In the genomic region with DNA sequence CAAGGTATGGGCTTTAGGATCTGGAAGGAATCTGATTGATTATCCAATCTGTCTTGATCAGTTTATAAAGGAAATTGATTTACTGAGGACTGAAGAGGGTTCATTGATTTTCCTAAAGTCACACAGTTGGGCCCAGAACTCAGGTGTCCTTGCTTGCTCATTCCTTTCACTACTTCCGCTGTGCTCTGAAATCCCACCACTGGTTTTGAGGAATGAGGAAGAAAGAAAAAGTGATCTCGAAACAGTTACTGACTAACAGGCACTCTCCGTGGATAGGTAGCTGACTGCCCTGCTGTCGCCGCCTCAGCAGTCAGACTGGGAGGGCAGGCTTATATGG, we compare ENCODE assay signal across 17 cellular contexts. TPM values are rescaled to one million over a fixed set of nuclear protein-coding genes. Genes with fewer than 3 reads are reported as not detected.
DNase-seq lines count a peak whose midpoint lies in the region; ATAC-seq and TF ChIP-seq lines count a peak whose summit lies in the region.
"Had no signal": no experiment of that assay in that cellular context is flagged by ENCODE, and none has a peak within 500 bp of the region (broad histone marks: within the 10 kb centered on the region; RNA-seq: fewer than 3 reads in every experiment).

A gene with protein sequence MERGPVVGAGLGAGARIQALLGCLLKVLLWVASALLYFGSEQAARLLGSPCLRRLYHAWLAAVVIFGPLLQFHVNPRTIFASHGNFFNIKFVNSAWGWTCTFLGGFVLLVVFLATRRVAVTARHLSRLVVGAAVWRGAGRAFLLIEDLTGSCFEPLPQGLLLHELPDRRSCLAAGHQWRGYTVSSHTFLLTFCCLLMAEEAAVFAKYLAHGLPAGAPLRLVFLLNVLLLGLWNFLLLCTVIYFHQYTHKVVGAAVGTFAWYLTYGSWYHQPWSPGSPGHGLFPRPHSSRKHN (plus strand): TSS at position 280 of the 337 bp plus-strand sequence. CDS start 905 bp downstream, outside the sequence.

- peaks cover 32% of the 10 kb centered on the region for H3K4me1 Mint-ChIP-seq in nephron progenitor cell

- ATAC-seq in HG03354 (IDR thresholded peaks at IDR 0.05; ENCODE audit: poor library complexity, severe bottlenecking, unreplicated experiment), result no peak
- ATAC-seq in HG03460 (IDR thresholded peaks at IDR 0.05; ENCODE audit: unreplicated experiment), result no peak
- no peak for ATAC-seq in GM21381 (IDR thresholded peaks at IDR 0.05; ENCODE audit: unreplicated experiment)
- ATAC-seq: HCT116 had no signal

- no peaks in the 10 kb centered on the region for H3K9me3 Mint-ChIP-seq in nephron progenitor cell
- H3K9me3 Mint-ChIP-seq: T-helper 2 cell treated with Interferon-gamma antibody and Interleukin-4, amounts not matched to agents 5 μg/mL and 100 μg/mL, for 36 hours had no signal

- H3K36me3 ChIP-seq in cardiac muscle cell (no peaks in the 10 kb centered on the region), OCI-LY7 (ENCODE audit: insufficient read depth, low read length) (no peaks in the 10 kb centered on the region)

- H3K79me2 ChIP-seq in OCI-LY7 (ENCODE audit: insufficient read depth, low read depth, low read length), result no peaks in the 10 kb centered on the region

- peak within 1 kb of the TSS; percentile 73 for H3K27ac Mint-ChIP-seq in nephron progenitor cell
- H3K27ac Mint-ChIP-seq: T-helper 2 cell treated with Interferon-gamma antibody and Interleukin-4, amounts not matched to agents 5 μg/mL and 100 μg/mL, for 36 hours had no signal

- H3K4me1 ChIP-seq in cardiac muscle cell (ENCODE audit: low read depth) (peaks cover 40% of the 10 kb centered on the region), OCI-LY7 (ENCODE audit: insufficient read depth, low read length, poor library complexity, severe bottlenecking) (peaks cover 24% of the 10 kb centered on the region)

- peaks cover under 1% of the 10 kb centered on the region for H3K36me3 Mint-ChIP-seq in nephron progenitor cell (ENCODE audit: low read depth)

- TF ChIP-seq CTCF in cardiac muscle cell (IDR thresholded peaks at IDR 0.05; ENCODE audit: low read depth, low read length), result no peak
- TF ChIP-seq CTCF in nephron progenitor cell (IDR thresholded peaks at IDR 0.05), result no peak
- TF ChIP-seq CTCF in OCI-LY7 (conservative IDR thresholded peaks at IDR 0.05; ENCODE audit: low read length), result no peak

- H3K27me3 ChIP-seq in cardiac muscle cell, result no peaks in the 10 kb centered on the region

- H3K4me3 Mint-ChIP-seq in nephron progenitor cell, result no peak within 1 kb of the TSS
- H3K4me3 Mint-ChIP-seq: T-helper 2 cell treated with Interferon-gamma antibody and Interleukin-4, amounts not matched to agents 5 μg/mL and 100 μg/mL, for 36 hours had no signal

- H2AFZ ChIP-seq in OCI-LY7 (ENCODE audit: low read length), result no peak within 1 kb of the TSS

- H3K9me3 ChIP-seq in cardiac muscle cell (ENCODE audit: low read depth) (no peaks in the 10 kb centered on the region), OCI-LY7 (ENCODE audit: low read length) (no peaks in the 10 kb centered on the region)

- DNase-seq in CD1c-positive myeloid dendritic cell (ENCODE audit: extremely low spot score) (peak; percentile 18), NOMO-1 treated with dmso at 0.1 percent for 144 hours (lab: John Stamatoyannopoulos, UW; ENCODE audit: unreplicated experiment) (peak; percentile 19), cardiac muscle cell (ENCODE audit: low read depth in 1 of 2, low spot score in 1 of 2) (peak in 1 of 2 donors; percentile 28), nephron progenitor cell (no peak), OCI-LY7 (ENCODE audit: low spot score) (no peak)
- DNase-seq: DMS79 treated with DMSO at 0.1 percent for 48 hours; hippocampal formation; NCI-H1105 treated with DMSO at 0.1 percent for 48 hours; NCI-H226; stimulated activated CD4-positive, alpha-beta T cell treated with anti-CD3 and anti-CD28 coated beads, Interleukin-2, amount 100 ng/mL, for 24 hours had no signal

- intact Hi-C loops in OCI-LY7 (cut with micrococcal nuclease; ENCODE audit: unreplicated experiment), result no loop called here

- no peaks in the 10 kb centered on the region for H3K9me2 ChIP-seq in OCI-LY7 (ENCODE audit: insufficient read depth, low read length)

- POLR2A ChIA-PET in OCI-LY7 (lab: Charles Lee), result interaction anchor here (1.3 kb wide), 1 partner anchor 35 kb away, joined by 3 read pairs; no protein-coding TSS in a partner anchor

- no peaks in the 10 kb centered on the region for H4K20me1 ChIP-seq in OCI-LY7 (ENCODE audit: insufficient read depth, low read length)

- H3K27ac ChIP-seq in cardiac muscle cell, result peak within 1 kb of the TSS; percentile 96
- no peak within 1 kb of the TSS for H3K27ac ChIP-seq in OCI-LY7 (ENCODE audit: low read depth, low read length, poor library complexity, severe bottlenecking)

- peaks cover 10% of the 10 kb centered on the region for H3K27me3 Mint-ChIP-seq in nephron progenitor cell (ENCODE audit: low read depth, poor library complexity)

- no peak within 1 kb of the TSS for H3K4me2 ChIP-seq in OCI-LY7 (ENCODE audit: low read length)

- CTCF ChIA-PET in OCI-LY7 (lab: Charles Lee; ENCODE audit: unreplicated experiment), result no interaction called here

- BruUV-seq in OCI-LY7 (replicated peaks; lab: Mats Ljungman, UMichigan), result no TSS peak

- H3K4me3 ChIP-seq in cardiac muscle cell (peak within 1 kb of the TSS; percentile 8), OCI-LY7 (ENCODE audit: low read depth, low read length, poor library complexity, severe bottlenecking) (no peak within 1 kb of the TSS)

RNA-seq across cellular contexts. Expression of the gene that starts here (rescaled TPM):
- 124 and 136 TPM in 2 replicates for total RNA-seq in cardiac muscle cell
- 181 and 209 TPM in 2 replicates for polyA plus RNA-seq in cardiac muscle cell
- total RNA-seq in OCI-LY7 (2014; rRNA removed; shearing (Covaris generic)), result 0.28 TPM in 2 replicates
- 0.97 and 1.4 TPM in 2 replicates for total RNA-seq in OCI-LY7 (2022)
- total RNA-seq: epithelial cell of proximal tubule, HT1080 had no signal

Comparison
In these comparisons a context has a peak if more than half of its experiments do, and no peak if none do; other contexts are left out.
1. RNA of the gene that starts here (total RNA-seq): 124 to 136 TPM in cardiac muscle cell; 0.28 to 1.4 TPM in OCI-LY7; every median in the first group is over 10 times any median in the second.
2. DNase-seq: peak in CD1c-positive myeloid dendritic cell (single experiment) and NOMO-1 treated with dmso at 0.1 percent for 144 hours (single experiment); none in nephron progenitor cell (single experiment) and OCI-LY7 (single experiment).